ENCODE assay signal across 1 cellular context in the genomic region with DNA sequence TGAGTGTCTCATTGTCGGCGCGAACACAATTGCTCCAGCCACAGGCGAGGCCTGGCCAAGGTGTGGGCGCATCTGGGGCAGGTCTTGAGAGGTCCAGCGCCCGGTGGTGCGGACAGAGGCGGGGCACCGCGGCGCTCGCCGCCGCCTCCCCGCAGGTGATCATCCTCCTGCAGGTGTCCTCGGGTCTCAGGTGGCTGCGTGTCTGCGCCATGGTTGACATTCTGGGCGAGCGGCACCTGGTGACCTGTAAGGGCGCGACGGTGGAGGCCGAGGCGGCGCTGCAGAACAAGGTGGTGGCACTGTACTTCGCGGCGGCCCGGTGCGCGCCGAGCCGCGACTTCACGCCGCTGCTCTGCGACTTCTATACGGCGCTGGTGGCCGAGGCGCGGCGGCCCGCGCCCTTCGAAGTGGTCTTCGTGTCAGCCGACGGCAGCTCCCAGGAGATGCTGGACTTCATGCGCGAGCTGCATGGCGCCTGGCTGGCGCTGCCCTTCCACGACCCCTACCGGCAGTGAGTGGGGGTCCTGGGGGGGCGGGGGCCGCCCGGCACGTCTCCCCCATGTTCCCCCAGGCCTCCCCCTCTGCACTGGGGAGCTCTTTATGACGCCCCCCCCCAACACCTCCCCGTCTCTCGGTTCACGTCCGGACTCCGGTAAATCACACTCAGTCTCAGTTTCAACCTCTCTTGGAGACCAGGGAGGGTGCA.
A peak's percentile ranks its signal among the peaks of the same experiment; 100 is the strongest.
TF ChIP-seq lines count a peak whose summit lies in the region.

No MANE protein-coding gene starts in this region.

TF ChIP-seq in WTC11, 78 proteins besides CTCF, POLR2A, EP300 and RAD21 (continued from another document and continues in another):
- TF ChIP-seq, protein P1, sequence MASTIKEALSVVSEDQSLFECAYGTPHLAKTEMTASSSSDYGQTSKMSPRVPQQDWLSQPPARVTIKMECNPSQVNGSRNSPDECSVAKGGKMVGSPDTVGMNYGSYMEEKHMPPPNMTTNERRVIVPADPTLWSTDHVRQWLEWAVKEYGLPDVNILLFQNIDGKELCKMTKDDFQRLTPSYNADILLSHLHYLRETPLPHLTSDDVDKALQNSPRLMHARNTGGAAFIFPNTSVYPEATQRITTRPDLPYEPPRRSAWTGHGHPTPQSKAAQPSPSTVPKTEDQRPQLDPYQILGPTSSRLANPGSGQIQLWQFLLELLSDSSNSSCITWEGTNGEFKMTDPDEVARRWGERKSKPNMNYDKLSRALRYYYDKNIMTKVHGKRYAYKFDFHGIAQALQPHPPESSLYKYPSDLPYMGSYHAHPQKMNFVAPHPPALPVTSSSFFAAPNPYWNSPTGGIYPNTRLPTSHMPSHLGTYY (CRISPR knock-in tag; IDR thresholded peaks at IDR 0.05) = no peak
- no peak for TF ChIP-seq IRF2 (CRISPR knock-in tag; IDR thresholded peaks at IDR 0.05; ENCODE audit: borderline replicate concordance, low read depth)
- TF ChIP-seq TEAD4 (CRISPR knock-in tag; IDR thresholded peaks at IDR 0.05) = peak; percentile 65
- peak; percentile 72; the same call in 1 of the 2 replicates for TF ChIP-seq FOXK1 (CRISPR knock-in tag; IDR thresholded peaks at IDR 0.05)
- TF ChIP-seq, protein P2, sequence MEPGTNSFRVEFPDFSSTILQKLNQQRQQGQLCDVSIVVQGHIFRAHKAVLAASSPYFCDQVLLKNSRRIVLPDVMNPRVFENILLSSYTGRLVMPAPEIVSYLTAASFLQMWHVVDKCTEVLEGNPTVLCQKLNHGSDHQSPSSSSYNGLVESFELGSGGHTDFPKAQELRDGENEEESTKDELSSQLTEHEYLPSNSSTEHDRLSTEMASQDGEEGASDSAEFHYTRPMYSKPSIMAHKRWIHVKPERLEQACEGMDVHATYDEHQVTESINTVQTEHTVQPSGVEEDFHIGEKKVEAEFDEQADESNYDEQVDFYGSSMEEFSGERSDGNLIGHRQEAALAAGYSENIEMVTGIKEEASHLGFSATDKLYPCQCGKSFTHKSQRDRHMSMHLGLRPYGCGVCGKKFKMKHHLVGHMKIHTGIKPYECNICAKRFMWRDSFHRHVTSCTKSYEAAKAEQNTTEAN (CRISPR knock-in tag; IDR thresholded peaks at IDR 0.05) = peak; percentile 90
- peak; percentile 79; the same call in 1 of the 2 replicates for TF ChIP-seq HMGXB4 (CRISPR knock-in tag; IDR thresholded peaks at IDR 0.05)
- TF ChIP-seq, protein P3, sequence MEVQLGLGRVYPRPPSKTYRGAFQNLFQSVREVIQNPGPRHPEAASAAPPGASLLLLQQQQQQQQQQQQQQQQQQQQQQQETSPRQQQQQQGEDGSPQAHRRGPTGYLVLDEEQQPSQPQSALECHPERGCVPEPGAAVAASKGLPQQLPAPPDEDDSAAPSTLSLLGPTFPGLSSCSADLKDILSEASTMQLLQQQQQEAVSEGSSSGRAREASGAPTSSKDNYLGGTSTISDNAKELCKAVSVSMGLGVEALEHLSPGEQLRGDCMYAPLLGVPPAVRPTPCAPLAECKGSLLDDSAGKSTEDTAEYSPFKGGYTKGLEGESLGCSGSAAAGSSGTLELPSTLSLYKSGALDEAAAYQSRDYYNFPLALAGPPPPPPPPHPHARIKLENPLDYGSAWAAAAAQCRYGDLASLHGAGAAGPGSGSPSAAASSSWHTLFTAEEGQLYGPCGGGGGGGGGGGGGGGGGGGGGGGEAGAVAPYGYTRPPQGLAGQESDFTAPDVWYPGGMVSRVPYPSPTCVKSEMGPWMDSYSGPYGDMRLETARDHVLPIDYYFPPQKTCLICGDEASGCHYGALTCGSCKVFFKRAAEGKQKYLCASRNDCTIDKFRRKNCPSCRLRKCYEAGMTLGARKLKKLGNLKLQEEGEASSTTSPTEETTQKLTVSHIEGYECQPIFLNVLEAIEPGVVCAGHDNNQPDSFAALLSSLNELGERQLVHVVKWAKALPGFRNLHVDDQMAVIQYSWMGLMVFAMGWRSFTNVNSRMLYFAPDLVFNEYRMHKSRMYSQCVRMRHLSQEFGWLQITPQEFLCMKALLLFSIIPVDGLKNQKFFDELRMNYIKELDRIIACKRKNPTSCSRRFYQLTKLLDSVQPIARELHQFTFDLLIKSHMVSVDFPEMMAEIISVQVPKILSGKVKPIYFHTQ (CRISPR knock-in tag; IDR thresholded peaks at IDR 0.05) = no peak
- TF ChIP-seq RELA (CRISPR knock-in tag; IDR thresholded peaks at IDR 0.05; ENCODE audit: borderline replicate concordance) = peak; percentile 94; the same call in 1 of the 2 replicates
- TF ChIP-seq, protein P4, sequence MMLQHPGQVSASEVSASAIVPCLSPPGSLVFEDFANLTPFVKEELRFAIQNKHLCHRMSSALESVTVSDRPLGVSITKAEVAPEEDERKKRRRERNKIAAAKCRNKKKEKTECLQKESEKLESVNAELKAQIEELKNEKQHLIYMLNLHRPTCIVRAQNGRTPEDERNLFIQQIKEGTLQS (CRISPR knock-in tag; conservative IDR thresholded peaks at IDR 0.05) = 0 out of 2 replicates have a peak, but pooled peaks have one; percentile 15
- TF ChIP-seq, protein P5, sequence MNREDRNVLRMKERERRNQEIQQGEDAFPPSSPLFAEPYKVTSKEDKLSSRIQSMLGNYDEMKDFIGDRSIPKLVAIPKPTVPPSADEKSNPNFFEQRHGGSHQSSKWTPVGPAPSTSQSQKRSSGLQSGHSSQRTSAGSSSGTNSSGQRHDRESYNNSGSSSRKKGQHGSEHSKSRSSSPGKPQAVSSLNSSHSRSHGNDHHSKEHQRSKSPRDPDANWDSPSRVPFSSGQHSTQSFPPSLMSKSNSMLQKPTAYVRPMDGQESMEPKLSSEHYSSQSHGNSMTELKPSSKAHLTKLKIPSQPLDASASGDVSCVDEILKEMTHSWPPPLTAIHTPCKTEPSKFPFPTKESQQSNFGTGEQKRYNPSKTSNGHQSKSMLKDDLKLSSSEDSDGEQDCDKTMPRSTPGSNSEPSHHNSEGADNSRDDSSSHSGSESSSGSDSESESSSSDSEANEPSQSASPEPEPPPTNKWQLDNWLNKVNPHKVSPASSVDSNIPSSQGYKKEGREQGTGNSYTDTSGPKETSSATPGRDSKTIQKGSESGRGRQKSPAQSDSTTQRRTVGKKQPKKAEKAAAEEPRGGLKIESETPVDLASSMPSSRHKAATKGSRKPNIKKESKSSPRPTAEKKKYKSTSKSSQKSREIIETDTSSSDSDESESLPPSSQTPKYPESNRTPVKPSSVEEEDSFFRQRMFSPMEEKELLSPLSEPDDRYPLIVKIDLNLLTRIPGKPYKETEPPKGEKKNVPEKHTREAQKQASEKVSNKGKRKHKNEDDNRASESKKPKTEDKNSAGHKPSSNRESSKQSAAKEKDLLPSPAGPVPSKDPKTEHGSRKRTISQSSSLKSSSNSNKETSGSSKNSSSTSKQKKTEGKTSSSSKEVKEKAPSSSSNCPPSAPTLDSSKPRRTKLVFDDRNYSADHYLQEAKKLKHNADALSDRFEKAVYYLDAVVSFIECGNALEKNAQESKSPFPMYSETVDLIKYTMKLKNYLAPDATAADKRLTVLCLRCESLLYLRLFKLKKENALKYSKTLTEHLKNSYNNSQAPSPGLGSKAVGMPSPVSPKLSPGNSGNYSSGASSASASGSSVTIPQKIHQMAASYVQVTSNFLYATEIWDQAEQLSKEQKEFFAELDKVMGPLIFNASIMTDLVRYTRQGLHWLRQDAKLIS (CRISPR knock-in tag; IDR thresholded peaks at IDR 0.05; ENCODE audit: borderline replicate concordance) = no peak; the same call in 1 of the 2 replicates
- TF ChIP-seq NFYB (CRISPR knock-in tag; conservative IDR thresholded peaks at IDR 0.05; ENCODE audit: low read depth) = 0 out of 2 replicates have a peak, but pooled peaks have one; percentile 8
- TF ChIP-seq E2F1 (CRISPR knock-in tag; IDR thresholded peaks at IDR 0.05) = peak; percentile 84
- 0 out of 2 replicates have a peak, but pooled peaks have one; percentile 76 for TF ChIP-seq NFE2L1 (CRISPR knock-in tag; IDR thresholded peaks at IDR 0.05)
- TF ChIP-seq ZNF416 (CRISPR knock-in tag; IDR thresholded peaks at IDR 0.05) = no peak
- TF ChIP-seq FOXP4 (CRISPR knock-in tag; IDR thresholded peaks at IDR 0.05) = peak; percentile 87
- TF ChIP-seq ZNF121 (CRISPR knock-in tag; IDR thresholded peaks at IDR 0.05) = 0 out of 2 replicates have a peak, but pooled peaks have one; percentile 2
- no peak for TF ChIP-seq STAT6 (CRISPR knock-in tag; conservative IDR thresholded peaks at IDR 0.05; ENCODE audit: low read depth)
- 0 out of 2 replicates have a peak, but pooled peaks have one; percentile 31 for TF ChIP-seq ZNF317 (CRISPR knock-in tag; IDR thresholded peaks at IDR 0.05; ENCODE audit: borderline replicate concordance, low read depth)
- TF ChIP-seq NR3C1 (CRISPR knock-in tag; conservative IDR thresholded peaks at IDR 0.05; ENCODE audit: low read depth) = no peak
- TF ChIP-seq PRRX2 (CRISPR knock-in tag; IDR thresholded peaks at IDR 0.05) = no peak
- TF ChIP-seq MYBL2 (CRISPR knock-in tag; IDR thresholded peaks at IDR 0.05) = peak; percentile 82
- TF ChIP-seq ESRRA (CRISPR knock-in tag; IDR thresholded peaks at IDR 0.05; ENCODE audit: borderline replicate concordance) = peak; percentile 77; the same call in 1 of the 2 replicates
- TF ChIP-seq, protein P6, sequence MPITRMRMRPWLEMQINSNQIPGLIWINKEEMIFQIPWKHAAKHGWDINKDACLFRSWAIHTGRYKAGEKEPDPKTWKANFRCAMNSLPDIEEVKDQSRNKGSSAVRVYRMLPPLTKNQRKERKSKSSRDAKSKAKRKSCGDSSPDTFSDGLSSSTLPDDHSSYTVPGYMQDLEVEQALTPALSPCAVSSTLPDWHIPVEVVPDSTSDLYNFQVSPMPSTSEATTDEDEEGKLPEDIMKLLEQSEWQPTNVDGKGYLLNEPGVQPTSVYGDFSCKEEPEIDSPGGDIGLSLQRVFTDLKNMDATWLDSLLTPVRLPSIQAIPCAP (CRISPR knock-in tag; IDR thresholded peaks at IDR 0.05) = peak; percentile 96
- TF ChIP-seq GABPB1 (CRISPR knock-in tag; IDR thresholded peaks at IDR 0.05) = no peak
- TF ChIP-seq CREM (CRISPR knock-in tag; IDR thresholded peaks at IDR 0.05) = 0 out of 2 replicates have a peak, but pooled peaks have one; percentile 71
- TF ChIP-seq E2F4 (CRISPR knock-in tag; IDR thresholded peaks at IDR 0.05; ENCODE audit: borderline replicate concordance, low read depth) = 0 out of 2 replicates have a peak, but pooled peaks have one; percentile 71
- peak; percentile 91 for TF ChIP-seq ETV6 (CRISPR knock-in tag; IDR thresholded peaks at IDR 0.05)
- peak; percentile 62; the same call in 1 of the 2 replicates for TF ChIP-seq NR2C2 (CRISPR knock-in tag; IDR thresholded peaks at IDR 0.05)
- 0 out of 2 replicates have a peak, but pooled peaks have one; percentile 28 for TF ChIP-seq FOXJ3 (CRISPR knock-in tag; IDR thresholded peaks at IDR 0.05; ENCODE audit: borderline replicate concordance)
